Comparison of ENCODE assay signal across 8 cellular contexts in genomic region chr19:45901912-45902650, GRCh38. TPM values are rescaled to one million over a fixed set of nuclear protein-coding genes. Genes with fewer than 3 reads are reported as not detected.
DNase-seq lines count a peak whose midpoint lies in the region; ATAC-seq and TF ChIP-seq lines count a peak whose summit lies in the region.

TSS of gene MYPOP (minus strand) at chr19:45902613. CDS start at chr19:45901773, 840 bp downstream.

- H3K27me3 ChIP-seq in sigmoid colon, result no peaks in the 10 kb centered on the region

- no peak for TF ChIP-seq CTCF in sigmoid colon (IDR thresholded peaks at IDR 0.05)

- POLR2A ChIA-PET in activated CD4-positive, alpha-beta memory T cell treated with anti-CD3 and anti-CD28 coated beads for 36 hours (lab: Charles Lee), result interaction anchor here (0.6 to 3.7 kb wide), 8 partner anchors 15 to 185 kb away, joined by 3 to 25 read pairs (median 3); partner anchors contain the start of genes CCDC61, FOXA3, IRF2BP1 and SYMPK

- WGBS in sigmoid colon, 2 donors, result 1% methylated on average over 47 of the region's 47 CpGs

- peaks cover 7% of the 10 kb centered on the region for H3K4me1 Mint-ChIP-seq in activated CD4-positive, alpha-beta memory T cell treated with anti-CD3 and anti-CD28 coated beads for 36 hours (ENCODE audit: low read depth)

- no peaks in the 10 kb centered on the region for H3K9me3 ChIP-seq in sigmoid colon

- ATAC-seq in Right ventricle myocardium inferior (no peak), left cardiac atrium (no peak), GM21526 (IDR thresholded peaks at IDR 0.05; ENCODE audit: low FRiP score, unreplicated experiment) (no peak)

- H3K4me3 ChIP-seq in sigmoid colon, result peak within 1 kb of the TSS; percentile 71 to 80 (median 74)

- intact Hi-C loops in Right ventricle myocardium inferior (cut with DNase I), result loop anchor here (1.0 to 10.0 kb wide), 2 partner anchors 39 to 113 kb away; partner anchors contain the start of gene SYMPK
- intact Hi-C loops in left cardiac atrium (cut with DNase I), result no loop called here
- intact Hi-C loops in activated CD4-positive, alpha-beta memory T cell treated with anti-CD3 and anti-CD28 coated beads for 36 hours (cut with micrococcal nuclease), result loop anchor here (1.0 to 2.0 kb wide), 4 partner anchors 16 to 93 kb away; partner anchors contain the start of genes CCDC61, IRF2BP1 and SYMPK
- intact Hi-C loops in cardiac septum (cut with DNase I), result no loop called here
- intact Hi-C loops in sigmoid colon (cut with DNase I), result loop anchor here (2.0 to 5.0 kb wide), 2 partner anchors 15 to 95 kb away; partner anchors contain the start of genes CCDC61 and IRF2BP1

- H3K27me3 Mint-ChIP-seq in activated CD4-positive, alpha-beta memory T cell treated with anti-CD3 and anti-CD28 coated beads for 36 hours, result no peaks in the 10 kb centered on the region

- CTCF ChIA-PET in activated CD4-positive, alpha-beta memory T cell treated with anti-CD3 and anti-CD28 coated beads for 36 hours (lab: Charles Lee), result interaction anchor here (1.1 to 3.7 kb wide), 11 partner anchors 10 to 132 kb away, joined by 3 to 28 read pairs (median 8); partner anchors contain the start of genes FOXA3, IRF2BP1, SIX5 and SYMPK

- H3K27ac ChIP-seq in sigmoid colon, result peak within 1 kb of the TSS; percentile 83 to 89 (median 84)

- peak within 1 kb of the TSS; percentile 93 for H3K4me3 Mint-ChIP-seq in activated CD4-positive, alpha-beta memory T cell treated with anti-CD3 and anti-CD28 coated beads for 36 hours

- TF ChIP-seq POLR2A in sigmoid colon (IDR thresholded peaks at IDR 0.05), result no peak

- peak within 1 kb of the TSS; percentile 80 for H3K27ac Mint-ChIP-seq in activated CD4-positive, alpha-beta memory T cell treated with anti-CD3 and anti-CD28 coated beads for 36 hours

- H3K9me3 Mint-ChIP-seq in activated CD4-positive, alpha-beta memory T cell treated with anti-CD3 and anti-CD28 coated beads for 36 hours, result no peaks in the 10 kb centered on the region

- peaks cover 10% of the 10 kb centered on the region for H3K36me3 Mint-ChIP-seq in activated CD4-positive, alpha-beta memory T cell treated with anti-CD3 and anti-CD28 coated beads for 36 hours

- DNase-seq in Right ventricle myocardium inferior (ENCODE audit: missing footprints), result no peak
- DNase-seq in left cardiac atrium, result no peak
- DNase-seq in activated CD4-positive, alpha-beta memory T cell treated with anti-CD3 and anti-CD28 coated beads for 36 hours, result no peak
- no peak for DNase-seq in cardiac septum (ENCODE audit: low spot score)
- DNase-seq in sigmoid colon, result no peak
- no peak for DNase-seq in SIG-M5 treated with dmso at 0.1 percent for 504 hours (lab: John Stamatoyannopoulos, UW; ENCODE audit: unreplicated experiment)
- no peak for DNase-seq in activated effector memory CD4-positive, alpha-beta T cell treated with Interleukin-2 at 50 U/mL for 16 hours

- peaks cover 0 to 26% (median 21%) of the 10 kb centered on the region in 4 donors for H3K4me1 ChIP-seq in sigmoid colon

- H3K36me3 ChIP-seq in sigmoid colon, result peaks cover 0 to 29% (median 12%) of the 10 kb centered on the region in 4 donors

- TF ChIP-seq EP300 in sigmoid colon (IDR thresholded peaks at IDR 0.05), result no peak

RNA-seq across cellular contexts. Expression of gene MYPOP, which starts in this region (rescaled TPM):
- total RNA-seq in Right ventricle myocardium inferior (16.0 TPM), left cardiac atrium (10 to 100 TPM in 1 of 2 donors, 1 to 10 TPM in 1; 9.3 to 12.8 TPM), cardiac septum (10.3 TPM), sigmoid colon (1 to 10 TPM; 1.8 to 6.1 (median 3.0) TPM)
- total RNA-seq in activated CD4-positive, alpha-beta memory T cell treated with anti-CD3 and anti-CD28 coated beads for 36 hours, result 1 to 10 TPM; 6.8 to 6.9 TPM
- polyA plus RNA-seq in sigmoid colon, result 1 to 10 TPM; 6.2 to 8.3 (median 6.6) TPM

Comparison
In these comparisons a context has a peak if more than half of its experiments do, and no peak if none do; other contexts are left out.
1. intact Hi-C loops: an anchor here in Right ventricle myocardium inferior (1.0 to 10.0 kb wide), activated CD4-positive, alpha-beta memory T cell treated with anti-CD3 and anti-CD28 coated beads for 36 hours (1.0 to 2.0 kb wide) and sigmoid colon (2.0 to 5.0 kb wide); none called in left cardiac atrium and cardiac septum.